ENCODE assay signal across 18 cellular contexts in genomic region chr6:43766426-43766825, GRCh38. TPM values are rescaled to one million over a fixed set of nuclear protein-coding genes. Genes with fewer than 3 reads are reported as not detected.
"Had no signal": no experiment of that assay in that cellular context is flagged by ENCODE, and none has a peak within 500 bp of the region (broad histone marks: within the 10 kb centered on the region; RNA-seq: fewer than 3 reads in every experiment).

No MANE protein-coding gene starts in this region.

- H3K27ac ChIP-seq: brain microvascular endothelial cell, coronary artery, left ventricle myocardium inferior, thyroid gland had no signal

- H3K36me3 ChIP-seq: brain microvascular endothelial cell, left ventricle myocardium inferior had no signal

- H3K4me3 ChIP-seq: coronary artery, left ventricle myocardium inferior, mucosa of descending colon, thyroid gland had no signal

- H3K27me3 ChIP-seq: thyroid gland had no signal

- H3K4me1 Mint-ChIP-seq: activated T-helper 17 cell treated with anti-CD3 and anti-CD28 coated beads, Interleukin-2, amount 50 U/mL, for 72 hours had no signal

- DNase-seq: activated B cell treated with CpG ODN at 0.5 μM for 24 hours; activated CD4-positive, alpha-beta T cell treated with anti-CD3 and anti-CD28 coated beads, Interleukin-2, amount 10 ng/mL, durations not matched to agents 24 days and 14 days; activated CD8-positive, alpha-beta T cell treated with anti-CD3 and anti-CD28 coated beads for 36 hours; activated naive CD4-positive, alpha-beta T cell treated with Interleukin-2 at 50 U/mL for 16 hours; activated T-cell treated with anti-CD3 and anti-CD28 coated beads, Interleukin-2, amount 50 U/mL, for 1 hour; brain microvascular endothelial cell; immature natural killer cell; kidney glomerular epithelial cell; naive thymus-derived CD8-positive, alpha-beta T cell; stimulated activated naive CD4-positive, alpha-beta T cell; thyroid gland had no signal

- H3K27ac Mint-ChIP-seq: activated B cell treated with CpG ODN at 0.5 μM for 24 hours; activated CD4-positive, alpha-beta T cell treated with anti-CD3 and anti-CD28 coated beads, Interleukin-2, amount 10 ng/mL, durations not matched to agents 24 days and 14 days; activated CD8-positive, alpha-beta T cell treated with anti-CD3 and anti-CD28 coated beads for 36 hours; activated T-helper 17 cell treated with anti-CD3 and anti-CD28 coated beads, Interleukin-2, amount 50 U/mL, for 72 hours; immature natural killer cell had no signal

- H3K4me3 Mint-ChIP-seq: activated B cell treated with CpG ODN at 0.5 μM for 24 hours; activated CD4-positive, alpha-beta T cell treated with anti-CD3 and anti-CD28 coated beads, Interleukin-2, amount 10 ng/mL, durations not matched to agents 24 days and 14 days; activated CD8-positive, alpha-beta T cell treated with anti-CD3 and anti-CD28 coated beads for 36 hours; activated T-helper 17 cell treated with anti-CD3 and anti-CD28 coated beads, Interleukin-2, amount 50 U/mL, for 72 hours; central memory CD8-positive, alpha-beta T cell; immature natural killer cell had no signal

- FAIRE-seq: frontal cortex, urothelium cell line had no signal

- H3K27me3 Mint-ChIP-seq: activated CD8-positive, alpha-beta T cell treated with anti-CD3 and anti-CD28 coated beads for 36 hours; activated T-helper 17 cell treated with anti-CD3 and anti-CD28 coated beads, Interleukin-2, amount 50 U/mL, for 72 hours had no signal

- H3K36me3 Mint-ChIP-seq: immature natural killer cell; naive thymus-derived CD8-positive, alpha-beta T cell had no signal

- H3K9me3 Mint-ChIP-seq: activated B cell treated with CpG ODN at 0.5 μM for 24 hours; activated CD4-positive, alpha-beta T cell treated with anti-CD3 and anti-CD28 coated beads, Interleukin-2, amount 10 ng/mL, durations not matched to agents 24 days and 14 days; activated CD8-positive, alpha-beta T cell treated with anti-CD3 and anti-CD28 coated beads for 36 hours; activated T-helper 17 cell treated with anti-CD3 and anti-CD28 coated beads, Interleukin-2, amount 50 U/mL, for 72 hours; central memory CD8-positive, alpha-beta T cell; immature natural killer cell; naive thymus-derived CD8-positive, alpha-beta T cell had no signal

- H3K9me3 ChIP-seq: left ventricle myocardium inferior, mucosa of descending colon, thyroid gland had no signal

- ATAC-seq: activated CD8-positive, alpha-beta T cell treated with anti-CD3 and anti-CD28 coated beads for 36 hours; activated T-helper 17 cell treated with anti-CD3 and anti-CD28 coated beads, Interleukin-2, amount 50 U/mL, for 72 hours; naive thymus-derived CD8-positive, alpha-beta T cell had no signal

RNA-seq across cellular contexts. Expression of gene VEGFA, which starts 3.6 kb away (rescaled TPM):
- polyA plus RNA-seq: naive thymus-derived CD8-positive, alpha-beta T cell had no signal
